Comparison of ENCODE assay signal across 1 cellular context in the genomic region with DNA sequence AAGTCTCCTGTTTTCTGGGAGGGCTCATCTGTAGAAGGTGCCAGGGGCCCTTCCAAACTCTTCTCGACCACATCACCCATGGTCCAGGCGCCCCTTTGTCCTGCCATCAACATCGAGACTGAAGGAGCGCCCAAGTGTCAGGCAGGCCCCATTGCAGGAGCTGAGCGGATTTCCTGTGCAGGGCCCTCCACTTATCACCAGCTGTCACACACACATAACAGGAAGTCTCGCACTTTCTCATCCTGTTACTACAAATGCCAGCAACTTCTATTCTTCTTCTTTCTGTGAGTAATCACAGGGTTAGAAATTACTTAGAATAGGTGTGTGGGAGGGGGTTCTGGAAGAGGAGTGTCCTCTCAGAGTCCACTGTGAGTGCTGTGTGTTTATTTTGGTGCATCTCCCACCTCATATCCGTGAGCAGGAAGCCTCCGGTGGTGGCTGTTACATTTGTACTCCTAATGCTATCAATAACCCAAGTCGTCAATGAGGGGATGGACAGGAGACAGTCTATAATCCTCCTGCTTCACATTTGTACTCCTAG.
TF ChIP-seq lines count a peak whose summit lies in the region.

A gene with protein sequence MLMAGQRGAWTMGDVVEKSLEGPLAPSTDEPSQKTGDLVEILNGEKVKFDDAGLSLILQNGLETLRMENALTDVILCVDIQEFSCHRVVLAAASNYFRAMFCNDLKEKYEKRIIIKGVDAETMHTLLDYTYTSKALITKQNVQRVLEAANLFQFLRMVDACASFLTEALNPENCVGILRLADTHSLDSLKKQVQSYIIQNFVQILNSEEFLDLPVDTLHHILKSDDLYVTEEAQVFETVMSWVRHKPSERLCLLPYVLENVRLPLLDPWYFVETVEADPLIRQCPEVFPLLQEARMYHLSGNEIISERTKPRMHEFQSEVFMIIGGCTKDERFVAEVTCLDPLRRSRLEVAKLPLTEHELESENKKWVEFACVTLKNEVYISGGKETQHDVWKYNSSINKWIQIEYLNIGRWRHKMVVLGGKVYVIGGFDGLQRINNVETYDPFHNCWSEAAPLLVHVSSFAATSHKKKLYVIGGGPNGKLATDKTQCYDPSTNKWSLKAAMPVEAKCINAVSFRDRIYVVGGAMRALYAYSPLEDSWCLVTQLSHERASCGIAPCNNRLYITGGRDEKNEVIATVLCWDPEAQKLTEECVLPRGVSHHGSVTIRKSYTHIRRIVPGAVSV (minus strand): TSS at position 166 of the 541 bp plus-strand sequence. CDS start 53 bp downstream, at position 113.

TF ChIP-seq in K562, 482 proteins besides CTCF, POLR2A, EP300 and RAD21 (continued from another document and continues in another):
- TF ChIP-seq, protein P1, sequence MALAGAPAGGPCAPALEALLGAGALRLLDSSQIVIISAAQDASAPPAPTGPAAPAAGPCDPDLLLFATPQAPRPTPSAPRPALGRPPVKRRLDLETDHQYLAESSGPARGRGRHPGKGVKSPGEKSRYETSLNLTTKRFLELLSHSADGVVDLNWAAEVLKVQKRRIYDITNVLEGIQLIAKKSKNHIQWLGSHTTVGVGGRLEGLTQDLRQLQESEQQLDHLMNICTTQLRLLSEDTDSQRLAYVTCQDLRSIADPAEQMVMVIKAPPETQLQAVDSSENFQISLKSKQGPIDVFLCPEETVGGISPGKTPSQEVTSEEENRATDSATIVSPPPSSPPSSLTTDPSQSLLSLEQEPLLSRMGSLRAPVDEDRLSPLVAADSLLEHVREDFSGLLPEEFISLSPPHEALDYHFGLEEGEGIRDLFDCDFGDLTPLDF (CRISPR knock-in tag; IDR thresholded peaks at IDR 0.05), result no peak
- TF ChIP-seq PHB2 (IDR thresholded peaks at IDR 0.05; ENCODE audit: low read depth), result no peak
- TF ChIP-seq, protein P2, sequence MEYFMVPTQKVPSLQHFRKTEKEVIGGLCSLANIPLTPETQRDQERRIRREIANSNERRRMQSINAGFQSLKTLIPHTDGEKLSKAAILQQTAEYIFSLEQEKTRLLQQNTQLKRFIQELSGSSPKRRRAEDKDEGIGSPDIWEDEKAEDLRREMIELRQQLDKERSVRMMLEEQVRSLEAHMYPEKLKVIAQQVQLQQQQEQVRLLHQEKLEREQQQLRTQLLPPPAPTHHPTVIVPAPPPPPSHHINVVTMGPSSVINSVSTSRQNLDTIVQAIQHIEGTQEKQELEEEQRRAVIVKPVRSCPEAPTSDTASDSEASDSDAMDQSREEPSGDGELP (CRISPR knock-in tag; IDR thresholded peaks at IDR 0.05; ENCODE audit: borderline replicate concordance), result peak; percentile 82
- peak; percentile 71 for TF ChIP-seq ETV1 (tag; conservative IDR thresholded peaks at IDR 0.05; ENCODE audit: low read depth)
- no peak for TF ChIP-seq ZNF347 (CRISPR knock-in tag; IDR thresholded peaks at IDR 0.05; ENCODE audit: low read depth)
- no peak for TF ChIP-seq SIN3B (IDR thresholded peaks at IDR 0.05; ENCODE audit: low read depth)
- TF ChIP-seq ATF7 (IDR thresholded peaks at IDR 0.05), result no peak
- TF ChIP-seq, protein P3, sequence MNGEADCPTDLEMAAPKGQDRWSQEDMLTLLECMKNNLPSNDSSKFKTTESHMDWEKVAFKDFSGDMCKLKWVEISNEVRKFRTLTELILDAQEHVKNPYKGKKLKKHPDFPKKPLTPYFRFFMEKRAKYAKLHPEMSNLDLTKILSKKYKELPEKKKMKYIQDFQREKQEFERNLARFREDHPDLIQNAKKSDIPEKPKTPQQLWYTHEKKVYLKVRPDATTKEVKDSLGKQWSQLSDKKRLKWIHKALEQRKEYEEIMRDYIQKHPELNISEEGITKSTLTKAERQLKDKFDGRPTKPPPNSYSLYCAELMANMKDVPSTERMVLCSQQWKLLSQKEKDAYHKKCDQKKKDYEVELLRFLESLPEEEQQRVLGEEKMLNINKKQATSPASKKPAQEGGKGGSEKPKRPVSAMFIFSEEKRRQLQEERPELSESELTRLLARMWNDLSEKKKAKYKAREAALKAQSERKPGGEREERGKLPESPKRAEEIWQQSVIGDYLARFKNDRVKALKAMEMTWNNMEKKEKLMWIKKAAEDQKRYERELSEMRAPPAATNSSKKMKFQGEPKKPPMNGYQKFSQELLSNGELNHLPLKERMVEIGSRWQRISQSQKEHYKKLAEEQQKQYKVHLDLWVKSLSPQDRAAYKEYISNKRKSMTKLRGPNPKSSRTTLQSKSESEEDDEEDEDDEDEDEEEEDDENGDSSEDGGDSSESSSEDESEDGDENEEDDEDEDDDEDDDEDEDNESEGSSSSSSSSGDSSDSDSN (IDR thresholded peaks at IDR 0.05; ENCODE audit: borderline replicate concordance in 1 of 2, low read depth in 2 of 2, low read length in 2 of 2), result no peak
- no peak for TF ChIP-seq ZNF668 (CRISPR knock-in tag; IDR thresholded peaks at IDR 0.05)
- peak; percentile 65; the same call in 1 of the 2 replicates for TF ChIP-seq SMAD4 (CRISPR knock-in tag; conservative IDR thresholded peaks at IDR 0.05)
- TF ChIP-seq, protein P4, sequence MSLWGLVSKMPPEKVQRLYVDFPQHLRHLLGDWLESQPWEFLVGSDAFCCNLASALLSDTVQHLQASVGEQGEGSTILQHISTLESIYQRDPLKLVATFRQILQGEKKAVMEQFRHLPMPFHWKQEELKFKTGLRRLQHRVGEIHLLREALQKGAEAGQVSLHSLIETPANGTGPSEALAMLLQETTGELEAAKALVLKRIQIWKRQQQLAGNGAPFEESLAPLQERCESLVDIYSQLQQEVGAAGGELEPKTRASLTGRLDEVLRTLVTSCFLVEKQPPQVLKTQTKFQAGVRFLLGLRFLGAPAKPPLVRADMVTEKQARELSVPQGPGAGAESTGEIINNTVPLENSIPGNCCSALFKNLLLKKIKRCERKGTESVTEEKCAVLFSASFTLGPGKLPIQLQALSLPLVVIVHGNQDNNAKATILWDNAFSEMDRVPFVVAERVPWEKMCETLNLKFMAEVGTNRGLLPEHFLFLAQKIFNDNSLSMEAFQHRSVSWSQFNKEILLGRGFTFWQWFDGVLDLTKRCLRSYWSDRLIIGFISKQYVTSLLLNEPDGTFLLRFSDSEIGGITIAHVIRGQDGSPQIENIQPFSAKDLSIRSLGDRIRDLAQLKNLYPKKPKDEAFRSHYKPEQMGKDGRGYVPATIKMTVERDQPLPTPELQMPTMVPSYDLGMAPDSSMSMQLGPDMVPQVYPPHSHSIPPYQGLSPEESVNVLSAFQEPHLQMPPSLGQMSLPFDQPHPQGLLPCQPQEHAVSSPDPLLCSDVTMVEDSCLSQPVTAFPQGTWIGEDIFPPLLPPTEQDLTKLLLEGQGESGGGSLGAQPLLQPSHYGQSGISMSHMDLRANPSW (CRISPR knock-in tag; IDR thresholded peaks at IDR 0.05), result no peak
- 0 out of 2 replicates have a peak, but pooled peaks have one; percentile 23 for TF ChIP-seq NCOR1 (IDR thresholded peaks at IDR 0.05)
- TF ChIP-seq FOXP1 (CRISPR knock-in tag; IDR thresholded peaks at IDR 0.05), result no peak
- TF ChIP-seq ATF1 (CRISPR knock-in tag; IDR thresholded peaks at IDR 0.05), result no peak
- no peak for TF ChIP-seq ATF1 (tag; IDR thresholded peaks at IDR 0.05)
- no peak for TF ChIP-seq SREBF2 (CRISPR knock-in tag; IDR thresholded peaks at IDR 0.05)
- no peak for TF ChIP-seq LEF1 (IDR thresholded peaks at IDR 0.05)
- no peak for TF ChIP-seq RHOXF2B (CRISPR knock-in tag; conservative IDR thresholded peaks at IDR 0.05)
- TF ChIP-seq E2F3 (CRISPR knock-in tag; IDR thresholded peaks at IDR 0.05), result no peak
- TF ChIP-seq COPS2 (conservative IDR thresholded peaks at IDR 0.05), result no peak
- TF ChIP-seq MEF2D (tag; conservative IDR thresholded peaks at IDR 0.05; ENCODE audit: low read depth), result no peak
- TF ChIP-seq GABPB1 (CRISPR knock-in tag; IDR thresholded peaks at IDR 0.05), result peak; percentile 51
- TF ChIP-seq, protein P5, sequence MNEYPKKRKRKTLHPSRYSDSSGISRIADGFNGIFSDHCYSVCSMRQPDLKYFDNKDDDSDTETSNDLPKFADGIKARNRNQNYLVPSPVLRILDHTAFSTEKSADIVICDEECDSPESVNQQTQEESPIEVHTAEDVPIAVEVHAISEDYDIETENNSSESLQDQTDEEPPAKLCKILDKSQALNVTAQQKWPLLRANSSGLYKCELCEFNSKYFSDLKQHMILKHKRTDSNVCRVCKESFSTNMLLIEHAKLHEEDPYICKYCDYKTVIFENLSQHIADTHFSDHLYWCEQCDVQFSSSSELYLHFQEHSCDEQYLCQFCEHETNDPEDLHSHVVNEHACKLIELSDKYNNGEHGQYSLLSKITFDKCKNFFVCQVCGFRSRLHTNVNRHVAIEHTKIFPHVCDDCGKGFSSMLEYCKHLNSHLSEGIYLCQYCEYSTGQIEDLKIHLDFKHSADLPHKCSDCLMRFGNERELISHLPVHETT (CRISPR knock-in tag; conservative IDR thresholded peaks at IDR 0.05 in 1 of 2, IDR thresholded peaks at IDR 0.05 in 1 of 2), result peak in 1 of 2 experiments; percentile 49; a peak in 1 of 4 replicates
- no peak for TF ChIP-seq TOE1 (IDR thresholded peaks at IDR 0.05; ENCODE audit: borderline replicate concordance)
- TF ChIP-seq TOE1 (CRISPR knock-in tag; IDR thresholded peaks at IDR 0.05; ENCODE audit: borderline replicate concordance, low read depth), result no peak
- TF ChIP-seq MTA3 (IDR thresholded peaks at IDR 0.05; ENCODE audit: borderline replicate concordance), result no peak
- no peak for TF ChIP-seq BACH1 (tag; IDR thresholded peaks at IDR 0.05)
- no peak for TF ChIP-seq OTX1 (CRISPR knock-in tag; IDR thresholded peaks at IDR 0.05)
- TF ChIP-seq ZNF217 (CRISPR knock-in tag; IDR thresholded peaks at IDR 0.05), result no peak
- TF ChIP-seq CHD4 (IDR thresholded peaks at IDR 0.05; ENCODE audit: insufficient read depth, insufficient replicate concordance, low read depth, low read length, poor library complexity, severe bottlenecking), result no peak
- no peak for TF ChIP-seq ZSCAN29 (IDR thresholded peaks at IDR 0.05)
- TF ChIP-seq, protein P6, sequence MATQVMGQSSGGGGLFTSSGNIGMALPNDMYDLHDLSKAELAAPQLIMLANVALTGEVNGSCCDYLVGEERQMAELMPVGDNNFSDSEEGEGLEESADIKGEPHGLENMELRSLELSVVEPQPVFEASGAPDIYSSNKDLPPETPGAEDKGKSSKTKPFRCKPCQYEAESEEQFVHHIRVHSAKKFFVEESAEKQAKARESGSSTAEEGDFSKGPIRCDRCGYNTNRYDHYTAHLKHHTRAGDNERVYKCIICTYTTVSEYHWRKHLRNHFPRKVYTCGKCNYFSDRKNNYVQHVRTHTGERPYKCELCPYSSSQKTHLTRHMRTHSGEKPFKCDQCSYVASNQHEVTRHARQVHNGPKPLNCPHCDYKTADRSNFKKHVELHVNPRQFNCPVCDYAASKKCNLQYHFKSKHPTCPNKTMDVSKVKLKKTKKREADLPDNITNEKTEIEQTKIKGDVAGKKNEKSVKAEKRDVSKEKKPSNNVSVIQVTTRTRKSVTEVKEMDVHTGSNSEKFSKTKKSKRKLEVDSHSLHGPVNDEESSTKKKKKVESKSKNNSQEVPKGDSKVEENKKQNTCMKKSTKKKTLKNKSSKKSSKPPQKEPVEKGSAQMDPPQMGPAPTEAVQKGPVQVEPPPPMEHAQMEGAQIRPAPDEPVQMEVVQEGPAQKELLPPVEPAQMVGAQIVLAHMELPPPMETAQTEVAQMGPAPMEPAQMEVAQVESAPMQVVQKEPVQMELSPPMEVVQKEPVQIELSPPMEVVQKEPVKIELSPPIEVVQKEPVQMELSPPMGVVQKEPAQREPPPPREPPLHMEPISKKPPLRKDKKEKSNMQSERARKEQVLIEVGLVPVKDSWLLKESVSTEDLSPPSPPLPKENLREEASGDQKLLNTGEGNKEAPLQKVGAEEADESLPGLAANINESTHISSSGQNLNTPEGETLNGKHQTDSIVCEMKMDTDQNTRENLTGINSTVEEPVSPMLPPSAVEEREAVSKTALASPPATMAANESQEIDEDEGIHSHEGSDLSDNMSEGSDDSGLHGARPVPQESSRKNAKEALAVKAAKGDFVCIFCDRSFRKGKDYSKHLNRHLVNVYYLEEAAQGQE (CRISPR knock-in tag; IDR thresholded peaks at IDR 0.05; ENCODE audit: low read depth), result no peak
- no peak for TF ChIP-seq STAT5A (IDR thresholded peaks at IDR 0.05; ENCODE audit: borderline replicate concordance, low read length)
- no peak for TF ChIP-seq KDM2B (CRISPR knock-in tag; IDR thresholded peaks at IDR 0.05)
- TF ChIP-seq POLR2H (tag; IDR thresholded peaks at IDR 0.05; ENCODE audit: low read depth), result 0 out of 2 replicates have a peak, but pooled peaks have one; percentile 45
- no peak for TF ChIP-seq KLF6 (CRISPR knock-in tag; IDR thresholded peaks at IDR 0.05; ENCODE audit: borderline replicate concordance)
- 0 out of 2 replicates have a peak, but pooled peaks have one; percentile 18 for TF ChIP-seq CBX5 (IDR thresholded peaks at IDR 0.05; ENCODE audit: borderline replicate concordance, low read depth)
- TF ChIP-seq, protein P7, sequence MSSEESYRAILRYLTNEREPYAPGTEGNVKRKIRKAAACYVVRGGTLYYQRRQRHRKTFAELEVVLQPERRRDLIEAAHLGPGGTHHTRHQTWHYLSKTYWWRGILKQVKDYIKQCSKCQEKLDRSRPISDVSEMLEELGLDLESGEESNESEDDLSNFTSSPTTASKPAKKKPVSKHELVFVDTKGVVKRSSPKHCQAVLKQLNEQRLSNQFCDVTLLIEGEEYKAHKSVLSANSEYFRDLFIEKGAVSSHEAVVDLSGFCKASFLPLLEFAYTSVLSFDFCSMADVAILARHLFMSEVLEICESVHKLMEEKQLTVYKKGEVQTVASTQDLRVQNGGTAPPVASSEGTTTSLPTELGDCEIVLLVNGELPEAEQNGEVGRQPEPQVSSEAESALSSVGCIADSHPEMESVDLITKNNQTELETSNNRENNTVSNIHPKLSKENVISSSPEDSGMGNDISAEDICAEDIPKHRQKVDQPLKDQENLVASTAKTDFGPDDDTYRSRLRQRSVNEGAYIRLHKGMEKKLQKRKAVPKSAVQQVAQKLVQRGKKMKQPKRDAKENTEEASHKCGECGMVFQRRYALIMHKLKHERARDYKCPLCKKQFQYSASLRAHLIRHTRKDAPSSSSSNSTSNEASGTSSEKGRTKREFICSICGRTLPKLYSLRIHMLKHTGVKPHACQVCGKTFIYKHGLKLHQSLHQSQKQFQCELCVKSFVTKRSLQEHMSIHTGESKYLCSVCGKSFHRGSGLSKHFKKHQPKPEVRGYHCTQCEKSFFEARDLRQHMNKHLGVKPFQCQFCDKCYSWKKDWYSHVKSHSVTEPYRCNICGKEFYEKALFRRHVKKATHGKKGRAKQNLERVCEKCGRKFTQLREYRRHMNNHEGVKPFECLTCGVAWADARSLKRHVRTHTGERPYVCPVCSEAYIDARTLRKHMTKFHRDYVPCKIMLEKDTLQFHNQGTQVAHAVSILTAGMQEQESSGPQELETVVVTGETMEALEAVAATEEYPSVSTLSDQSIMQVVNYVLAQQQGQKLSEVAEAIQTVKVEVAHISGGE (CRISPR knock-in tag; IDR thresholded peaks at IDR 0.05), result no peak
- TF ChIP-seq EP400 (IDR thresholded peaks at IDR 0.05), result peak; percentile 22; the same call in 1 of the 2 replicates
- no peak for TF ChIP-seq FOXJ2 (tag; IDR thresholded peaks at IDR 0.05)
- TF ChIP-seq ZNF830 (CRISPR knock-in tag; IDR thresholded peaks at IDR 0.05), result no peak
- no peak for TF ChIP-seq XRCC3 (IDR thresholded peaks at IDR 0.05)
- TF ChIP-seq, protein P8, sequence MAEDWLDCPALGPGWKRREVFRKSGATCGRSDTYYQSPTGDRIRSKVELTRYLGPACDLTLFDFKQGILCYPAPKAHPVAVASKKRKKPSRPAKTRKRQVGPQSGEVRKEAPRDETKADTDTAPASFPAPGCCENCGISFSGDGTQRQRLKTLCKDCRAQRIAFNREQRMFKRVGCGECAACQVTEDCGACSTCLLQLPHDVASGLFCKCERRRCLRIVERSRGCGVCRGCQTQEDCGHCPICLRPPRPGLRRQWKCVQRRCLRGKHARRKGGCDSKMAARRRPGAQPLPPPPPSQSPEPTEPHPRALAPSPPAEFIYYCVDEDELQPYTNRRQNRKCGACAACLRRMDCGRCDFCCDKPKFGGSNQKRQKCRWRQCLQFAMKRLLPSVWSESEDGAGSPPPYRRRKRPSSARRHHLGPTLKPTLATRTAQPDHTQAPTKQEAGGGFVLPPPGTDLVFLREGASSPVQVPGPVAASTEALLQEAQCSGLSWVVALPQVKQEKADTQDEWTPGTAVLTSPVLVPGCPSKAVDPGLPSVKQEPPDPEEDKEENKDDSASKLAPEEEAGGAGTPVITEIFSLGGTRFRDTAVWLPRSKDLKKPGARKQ (CRISPR knock-in tag; IDR thresholded peaks at IDR 0.05), result no peak
- no peak for TF ChIP-seq ZNF707 (CRISPR knock-in tag; conservative IDR thresholded peaks at IDR 0.05)
